Comparison of ENCODE assay signal across 11 cellular contexts in the genomic region with DNA sequence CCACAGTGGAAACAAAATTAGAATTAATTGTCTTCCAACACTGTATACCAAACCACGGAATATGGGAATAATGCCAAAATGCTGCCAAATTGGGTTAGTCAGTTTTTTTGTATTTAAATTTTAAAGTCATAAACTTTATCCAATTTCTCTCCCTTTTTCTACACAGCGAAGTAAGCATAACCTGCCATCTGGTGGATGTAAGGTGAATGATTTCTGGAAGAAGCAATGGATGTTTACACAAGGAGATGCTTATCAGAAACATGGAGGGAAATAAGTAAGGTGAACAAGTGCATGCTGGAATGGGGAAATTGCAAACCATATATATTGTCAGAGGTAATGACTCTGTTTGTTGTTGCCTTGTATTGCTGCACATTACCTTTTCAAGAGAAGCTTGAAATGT.
A peak's percentile ranks its signal among the peaks of the same experiment; 100 is the strongest.
DNase-seq lines count a peak whose midpoint lies in the region; ATAC-seq and TF ChIP-seq lines count a peak whose summit lies in the region.
"Had no signal": no experiment of that assay in that cellular context is flagged by ENCODE, and none has a peak within 500 bp of the region (broad histone marks: within the 10 kb centered on the region; RNA-seq: fewer than 3 reads in every experiment).

No MANE protein-coding gene starts in this region.

- no peaks in the 10 kb centered on the region for H4K20me1 ChIP-seq in OCI-LY3 (ENCODE audit: insufficient read depth, low read length)

- ATAC-seq in GM18868 (IDR thresholded peaks at IDR 0.05; ENCODE audit: unreplicated experiment) = peak; percentile 53
- ATAC-seq in foreskin keratinocyte = peak; percentile 54
- ATAC-seq in HG03175 (IDR thresholded peaks at IDR 0.05; ENCODE audit: unreplicated experiment) = no peak
- no peak for ATAC-seq in HG03196 (IDR thresholded peaks at IDR 0.05; ENCODE audit: unreplicated experiment)
- ATAC-seq in GM21515 (IDR thresholded peaks at IDR 0.05; ENCODE audit: unreplicated experiment) = no peak
- no peak for ATAC-seq in HG03439 (IDR thresholded peaks at IDR 0.05; ENCODE audit: unreplicated experiment)
- ATAC-seq: left lobe of liver had no signal

- no peak overlapping the region for H3K9ac ChIP-seq in OCI-LY3 (ENCODE audit: low read length)

- H3K4me2 ChIP-seq in OCI-LY3 (ENCODE audit: low read length) = no peak overlapping the region

- H3K9me3 ChIP-seq in OCI-LY3 (ENCODE audit: insufficient read depth, low read length) = no peaks in the 10 kb centered on the region
- H3K9me3 ChIP-seq: thyroid gland had no signal

- DNase-seq in Ammon's horn (ENCODE audit: low spot score) (peak; percentile 4), foreskin keratinocyte (peak; percentile 19 to 49)
- DNase-seq: activated CD4-positive, alpha-beta T cell treated with anti-CD3 and anti-CD28 coated beads, Interleukin-2, amount 10 ng/mL, durations not matched to agents 7 days and 5 days; thyroid gland had no signal

- H3K79me2 ChIP-seq in OCI-LY3 (ENCODE audit: low read length) = no peaks in the 10 kb centered on the region

- no peaks in the 10 kb centered on the region for H3K4me1 ChIP-seq in OCI-LY3 (ENCODE audit: low read length)
- H3K4me1 ChIP-seq in foreskin keratinocyte = no peaks in the 10 kb centered on the region
- H3K4me1 ChIP-seq: thyroid gland had no signal

- TF ChIP-seq CTCF in OCI-LY3 (IDR thresholded peaks at IDR 0.05; ENCODE audit: low read depth, low read length) = peak; percentile 65
- peak; percentile 68 for TF ChIP-seq CTCF in foreskin keratinocyte (conservative IDR thresholded peaks at IDR 0.05)

- no peak overlapping the region for H3K27ac ChIP-seq in OCI-LY3 (ENCODE audit: low read length)
- no peak overlapping the region for H3K27ac ChIP-seq in foreskin keratinocyte
- H3K27ac ChIP-seq: thyroid gland had no signal

- no peaks in the 10 kb centered on the region for H3K27me3 ChIP-seq in OCI-LY3 (ENCODE audit: low read depth, low read length)
- no peaks in the 10 kb centered on the region for H3K27me3 ChIP-seq in foreskin keratinocyte
- H3K27me3 ChIP-seq: thyroid gland had no signal

- no peaks in the 10 kb centered on the region for H3K36me3 ChIP-seq in OCI-LY3 (replicated peaks; ENCODE audit: low read depth, low read length)
- H3K36me3 ChIP-seq: thyroid gland had no signal

- H2AFZ ChIP-seq in OCI-LY3 (ENCODE audit: low read depth, low read length) = no peak overlapping the region

- no peak overlapping the region for H3K4me3 ChIP-seq in OCI-LY3 (ENCODE audit: low read length)
- H3K4me3 ChIP-seq: thyroid gland had no signal

Comparison
In these comparisons a context has a peak if more than half of its experiments do, and no peak if none do; other contexts are left out.
1. ATAC-seq: peak in GM18868 (single experiment) and foreskin keratinocyte (single experiment); none in HG03175 (single experiment), HG03196 (single experiment), GM21515 (single experiment) and HG03439 (single experiment).